ENCODE assay signal across 1 cellular context in the genomic region with DNA sequence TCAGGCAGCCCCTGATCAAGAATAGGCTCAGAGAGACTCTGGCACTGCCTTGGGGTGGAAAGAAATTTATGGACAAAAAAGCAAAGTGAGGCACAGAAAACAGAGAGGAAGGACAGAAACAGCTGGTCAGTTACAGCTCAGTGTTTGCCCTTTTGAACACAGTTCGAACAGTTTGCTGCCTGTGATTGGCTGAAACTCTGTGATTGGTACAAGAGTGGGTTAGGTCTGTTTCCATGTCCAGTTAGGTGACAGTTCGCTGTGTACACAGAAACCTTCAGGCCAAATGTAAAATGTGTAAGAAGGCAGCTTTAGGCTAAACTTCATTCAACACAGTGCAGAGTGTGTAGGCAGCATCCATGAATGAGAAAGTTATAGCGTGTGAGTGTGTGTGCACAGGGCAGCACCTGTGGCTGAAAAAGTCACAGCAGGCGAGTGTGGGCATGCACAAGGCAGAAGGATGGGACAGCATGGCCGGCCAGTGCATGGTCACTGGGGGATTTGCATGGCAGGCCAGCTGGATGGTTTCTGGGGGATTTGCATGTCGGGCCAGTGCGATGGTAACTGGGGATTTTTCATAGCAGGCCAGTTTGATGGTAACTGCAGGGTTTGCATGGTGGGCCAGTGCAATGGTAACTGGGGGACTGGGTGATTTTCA.
TF ChIP-seq lines count a peak whose summit lies in the region.

No MANE protein-coding gene starts in this region.

TF ChIP-seq in SK-N-SH, 30 proteins besides CTCF, POLR2A, EP300 and RAD21:
- TF ChIP-seq, protein P1, sequence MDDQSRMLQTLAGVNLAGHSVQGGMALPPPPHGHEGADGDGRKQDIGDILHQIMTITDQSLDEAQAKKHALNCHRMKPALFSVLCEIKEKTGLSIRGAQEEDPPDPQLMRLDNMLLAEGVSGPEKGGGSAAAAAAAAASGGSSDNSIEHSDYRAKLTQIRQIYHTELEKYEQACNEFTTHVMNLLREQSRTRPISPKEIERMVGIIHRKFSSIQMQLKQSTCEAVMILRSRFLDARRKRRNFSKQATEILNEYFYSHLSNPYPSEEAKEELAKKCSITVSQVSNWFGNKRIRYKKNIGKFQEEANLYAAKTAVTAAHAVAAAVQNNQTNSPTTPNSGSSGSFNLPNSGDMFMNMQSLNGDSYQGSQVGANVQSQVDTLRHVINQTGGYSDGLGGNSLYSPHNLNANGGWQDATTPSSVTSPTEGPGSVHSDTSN (IDR thresholded peaks at IDR 0.05), result no peak
- TF ChIP-seq, protein P2, sequence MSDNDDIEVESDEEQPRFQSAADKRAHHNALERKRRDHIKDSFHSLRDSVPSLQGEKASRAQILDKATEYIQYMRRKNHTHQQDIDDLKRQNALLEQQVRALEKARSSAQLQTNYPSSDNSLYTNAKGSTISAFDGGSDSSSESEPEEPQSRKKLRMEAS (IDR thresholded peaks at IDR 0.05; ENCODE audit: low read depth), result no peak
- TF ChIP-seq, protein P3, sequence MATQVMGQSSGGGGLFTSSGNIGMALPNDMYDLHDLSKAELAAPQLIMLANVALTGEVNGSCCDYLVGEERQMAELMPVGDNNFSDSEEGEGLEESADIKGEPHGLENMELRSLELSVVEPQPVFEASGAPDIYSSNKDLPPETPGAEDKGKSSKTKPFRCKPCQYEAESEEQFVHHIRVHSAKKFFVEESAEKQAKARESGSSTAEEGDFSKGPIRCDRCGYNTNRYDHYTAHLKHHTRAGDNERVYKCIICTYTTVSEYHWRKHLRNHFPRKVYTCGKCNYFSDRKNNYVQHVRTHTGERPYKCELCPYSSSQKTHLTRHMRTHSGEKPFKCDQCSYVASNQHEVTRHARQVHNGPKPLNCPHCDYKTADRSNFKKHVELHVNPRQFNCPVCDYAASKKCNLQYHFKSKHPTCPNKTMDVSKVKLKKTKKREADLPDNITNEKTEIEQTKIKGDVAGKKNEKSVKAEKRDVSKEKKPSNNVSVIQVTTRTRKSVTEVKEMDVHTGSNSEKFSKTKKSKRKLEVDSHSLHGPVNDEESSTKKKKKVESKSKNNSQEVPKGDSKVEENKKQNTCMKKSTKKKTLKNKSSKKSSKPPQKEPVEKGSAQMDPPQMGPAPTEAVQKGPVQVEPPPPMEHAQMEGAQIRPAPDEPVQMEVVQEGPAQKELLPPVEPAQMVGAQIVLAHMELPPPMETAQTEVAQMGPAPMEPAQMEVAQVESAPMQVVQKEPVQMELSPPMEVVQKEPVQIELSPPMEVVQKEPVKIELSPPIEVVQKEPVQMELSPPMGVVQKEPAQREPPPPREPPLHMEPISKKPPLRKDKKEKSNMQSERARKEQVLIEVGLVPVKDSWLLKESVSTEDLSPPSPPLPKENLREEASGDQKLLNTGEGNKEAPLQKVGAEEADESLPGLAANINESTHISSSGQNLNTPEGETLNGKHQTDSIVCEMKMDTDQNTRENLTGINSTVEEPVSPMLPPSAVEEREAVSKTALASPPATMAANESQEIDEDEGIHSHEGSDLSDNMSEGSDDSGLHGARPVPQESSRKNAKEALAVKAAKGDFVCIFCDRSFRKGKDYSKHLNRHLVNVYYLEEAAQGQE (IDR thresholded peaks at IDR 0.05; ENCODE audit: low read depth, low read length), result no peak
- TF ChIP-seq TAF1 (IDR thresholded peaks at IDR 0.05; ENCODE audit: borderline replicate concordance, low read depth, low read length), result no peak
- TF ChIP-seq FOSL2 (IDR thresholded peaks at IDR 0.05; ENCODE audit: borderline replicate concordance, low read depth), result no peak
- TF ChIP-seq FOXM1 (IDR thresholded peaks at IDR 0.05; ENCODE audit: low read depth), result no peak
- no peak for TF ChIP-seq POLR2AphosphoS5 (IDR thresholded peaks at IDR 0.05; ENCODE audit: low read depth, low read length)
- no peak for TF ChIP-seq CHD2 (IDR thresholded peaks at IDR 0.05; ENCODE audit: low read length, partially characterized antibody)
TF ChIP-seq in SK-N-SH: peak in this region for 0.
